In genomic region chr3:178058629-178059028, GRCh38 we compare ENCODE assay signal across 1 cellular context.
TF ChIP-seq lines count a peak whose summit lies in the region.

No MANE protein-coding gene starts in this region.

TF ChIP-seq in HepG2, 621 proteins besides CTCF, POLR2A, EP300 and RAD21 (continued from another document):
- TF ChIP-seq ZNF18 (CRISPR knock-in tag; IDR thresholded peaks at IDR 0.05; ENCODE audit: insufficient replicate concordance) (no peak), SOX13 (IDR thresholded peaks at IDR 0.05) (no peak), SOX13 (CRISPR knock-in tag; conservative IDR thresholded peaks at IDR 0.05 in 1 of 2, IDR thresholded peaks at IDR 0.05 in 1 of 2) (peak in 1 of 2 experiments; percentile 40; a peak in 1 of 4 replicates), ATF4 (CRISPR knock-in tag; IDR thresholded peaks at IDR 0.05) (0 out of 4 replicates have a peak, but pooled peaks of 1 of the 2 experiments have one; percentile 21), RARA (CRISPR knock-in tag; IDR thresholded peaks at IDR 0.05) (no peak), IKZF5 (CRISPR knock-in tag; IDR thresholded peaks at IDR 0.05) (no peak), ZSCAN31 (CRISPR knock-in tag; IDR thresholded peaks at IDR 0.05; ENCODE audit: low read depth) (no peak), SETDB1 (CRISPR knock-in tag; IDR thresholded peaks at IDR 0.05; ENCODE audit: borderline replicate concordance) (no peak), RFXANK (CRISPR knock-in tag; IDR thresholded peaks at IDR 0.05) (no peak), SOX6 (IDR thresholded peaks at IDR 0.05) (no peak), SOX6 (CRISPR knock-in tag; IDR thresholded peaks at IDR 0.05) (peak; percentile 53; the same call in 1 of the 2 replicates), FOXP1 (IDR thresholded peaks at IDR 0.05) (no peak), FOXP1 (CRISPR knock-in tag; IDR thresholded peaks at IDR 0.05) (no peak), HMG20A (CRISPR knock-in tag; IDR thresholded peaks at IDR 0.05; ENCODE audit: borderline replicate concordance) (peak; percentile 32; the same call in 1 of the 2 replicates), THYN1 (CRISPR knock-in tag; IDR thresholded peaks at IDR 0.05; ENCODE audit: borderline replicate concordance, low read depth) (no peak), ZNF670 (CRISPR knock-in tag; IDR thresholded peaks at IDR 0.05; ENCODE audit: borderline replicate concordance) (no peak), DNMT1 (CRISPR knock-in tag; IDR thresholded peaks at IDR 0.05) (no peak), AFF4 (CRISPR knock-in tag; IDR thresholded peaks at IDR 0.05) (no peak), TEAD2 (CRISPR knock-in tag; IDR thresholded peaks at IDR 0.05) (no peak)
